ENCODE assay signal across 1 cellular context in genomic region chr22:30546616-30547015, GRCh38.
TF ChIP-seq lines count a peak whose summit lies in the region.

SEC14L6 (minus strand) TSS chr22:30546741; CDS start chr22:30546682, 59 bp downstream.

TF ChIP-seq in K562, 482 proteins besides CTCF, POLR2A, EP300 and RAD21:
- no peak for TF ChIP-seq ZBED1 (IDR thresholded peaks at IDR 0.05)
- TF ChIP-seq XRCC3 (IDR thresholded peaks at IDR 0.05): no peak
- no peak for TF ChIP-seq TEAD2 (tag; IDR thresholded peaks at IDR 0.05)
- no peak for TF ChIP-seq SMARCE1 (IDR thresholded peaks at IDR 0.05)
- no peak for TF ChIP-seq ZNF263 (CRISPR knock-in tag; IDR thresholded peaks at IDR 0.05; ENCODE audit: borderline replicate concordance)
- TF ChIP-seq MLLT1 (IDR thresholded peaks at IDR 0.05): no peak
- no peak for TF ChIP-seq HDAC3 (IDR thresholded peaks at IDR 0.05; ENCODE audit: borderline replicate concordance, partially characterized antibody)
- TF ChIP-seq CREB3 (tag; conservative IDR thresholded peaks at IDR 0.05; ENCODE audit: low read depth): no peak
TF ChIP-seq in K562: peak in this region for 0.
